ENCODE assay signal across 8 cellular contexts in genomic region chr2:99335911-99336779, GRCh38. TPM values are rescaled to one million over a fixed set of nuclear protein-coding genes. Genes with fewer than 3 reads are reported as not detected.
DNase-seq lines count a peak whose midpoint lies in the region; ATAC-seq and TF ChIP-seq lines count a peak whose summit lies in the region.

A gene with protein sequence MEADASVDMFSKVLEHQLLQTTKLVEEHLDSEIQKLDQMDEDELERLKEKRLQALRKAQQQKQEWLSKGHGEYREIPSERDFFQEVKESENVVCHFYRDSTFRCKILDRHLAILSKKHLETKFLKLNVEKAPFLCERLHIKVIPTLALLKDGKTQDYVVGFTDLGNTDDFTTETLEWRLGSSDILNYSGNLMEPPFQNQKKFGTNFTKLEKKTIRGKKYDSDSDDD (minus strand): TSS chr2:99336333. CDS start chr2:99333210, 3,123 bp downstream.

- peak; percentile 97 to 99 (median 98) for DNase-seq in CD4-positive, CD25-positive, alpha-beta regulatory T cell
- DNase-seq in NCI-H774 (lab: John Stamatoyannopoulos, UW) (peak; percentile 99), right lobe of liver (peak; percentile 97 to 99 (median 99))
- DNase-seq in activated CD4-positive, alpha-beta T cell treated with anti-CD3 and anti-CD28 coated beads, Interleukin-2, amount 50 U/mL, for 4 hours: peak; percentile 96 to 97
- peak; percentile 94 to 98 for DNase-seq in stimulated activated CD4-positive, alpha-beta T cell treated with anti-CD3 and anti-CD28 coated beads, Interleukin-4, amount 100 ng/mL, for 4 hours

- peak within 1 kb of the TSS; percentile 93 for H3K4me3 ChIP-seq in CD4-positive, CD25-positive, alpha-beta regulatory T cell (ENCODE audit: low read depth, low read length)
- H3K4me3 ChIP-seq in duodenal mucosa (ENCODE audit: low read depth in 1 of 2, low read length in 2 of 2) (peak within 1 kb of the TSS; percentile 93 to 94), right lobe of liver (peak within 1 kb of the TSS; percentile 76 to 96 (median 90))

- no peak within 1 kb of the TSS for H3K27ac Mint-ChIP-seq in CD4-positive, CD25-positive, alpha-beta regulatory T cell

- intact Hi-C loops in right lobe of liver (cut with DNase I): no loop called here

- TF ChIP-seq POLR2A in right lobe of liver (IDR thresholded peaks at IDR 0.05): peak; percentile 67

- peak within 1 kb of the TSS; percentile 86 for H3K9ac ChIP-seq in duodenal mucosa (ENCODE audit: low read depth in 1 of 2, low read length in 2 of 2)

- peaks cover 20% of the 10 kb centered on the region for H3K36me3 Mint-ChIP-seq in CD4-positive, CD25-positive, alpha-beta regulatory T cell

- no peaks in the 10 kb centered on the region for H3K9me3 ChIP-seq in CD4-positive, CD25-positive, alpha-beta regulatory T cell (ENCODE audit: control insufficient read depth in 2 of 2, low read length in 2 of 2)
- H3K9me3 ChIP-seq in duodenal mucosa (ENCODE audit: control insufficient read depth in 1 of 2, low read length in 2 of 2) (no peaks in the 10 kb centered on the region), right lobe of liver (no peaks in the 10 kb centered on the region)

- H3K36me3 ChIP-seq in CD4-positive, CD25-positive, alpha-beta regulatory T cell (ENCODE audit: control insufficient read depth, insufficient read depth, low read length): peaks cover 16% of the 10 kb centered on the region
- peaks cover 4 to 18% of the 10 kb centered on the region in 2 donors for H3K36me3 ChIP-seq in duodenal mucosa (ENCODE audit: control insufficient read depth in 1 of 2, insufficient read depth in 2 of 2, low read length in 2 of 2)
- peaks cover 0 to 16% (median 2%) of the 10 kb centered on the region in 4 donors for H3K36me3 ChIP-seq in right lobe of liver

- ATAC-seq in CD4-positive, CD25-positive, alpha-beta regulatory T cell (ENCODE audit: low read depth in 2 of 2): peak; percentile 77 to 82
- ATAC-seq in GM19438 (IDR thresholded peaks at IDR 0.05; ENCODE audit: low read depth, unreplicated experiment): peak; percentile 68
- peak; percentile 63 for ATAC-seq in HG03571 (IDR thresholded peaks at IDR 0.05; ENCODE audit: unreplicated experiment)
- peak; percentile 88 to 92 (median 90) for ATAC-seq in right lobe of liver

- peak within 1 kb of the TSS; percentile 86 for H3K27ac ChIP-seq in CD4-positive, CD25-positive, alpha-beta regulatory T cell (ENCODE audit: insufficient read depth, low read length, poor library complexity, severe bottlenecking)
- H3K27ac ChIP-seq in duodenal mucosa (ENCODE audit: low read depth, low read length): peak within 1 kb of the TSS; percentile 82
- peak within 1 kb of the TSS; percentile 74 to 82 (median 78) for H3K27ac ChIP-seq in right lobe of liver

- H3K4me3 Mint-ChIP-seq in CD4-positive, CD25-positive, alpha-beta regulatory T cell: no peak within 1 kb of the TSS

- H3K4me1 Mint-ChIP-seq in CD4-positive, CD25-positive, alpha-beta regulatory T cell: peaks cover 20 to 42% (median 30%) of the 10 kb centered on the region in 4 donors

- H3K27me3 ChIP-seq in CD4-positive, CD25-positive, alpha-beta regulatory T cell (ENCODE audit: control insufficient read depth, insufficient read depth, low read length): no peaks in the 10 kb centered on the region
- H3K27me3 ChIP-seq in duodenal mucosa (ENCODE audit: control insufficient read depth in 1 of 2, insufficient read depth in 2 of 2, low read length in 2 of 2) (no peaks in the 10 kb centered on the region), right lobe of liver (no peaks in the 10 kb centered on the region)

- H3K9me3 Mint-ChIP-seq in CD4-positive, CD25-positive, alpha-beta regulatory T cell: no peaks in the 10 kb centered on the region

- WGBS in right lobe of liver (ENCODE audit: insufficient coverage, low coverage, low lambda C conversion rate, missing lambda C conversion rate): under 1% methylated on average over 25 of the region's 59 CpGs

- H3K4me1 ChIP-seq in CD4-positive, CD25-positive, alpha-beta regulatory T cell (ENCODE audit: control insufficient read depth, insufficient read depth, low read length, poor library complexity, severe bottlenecking): peaks cover 36% of the 10 kb centered on the region
- H3K4me1 ChIP-seq in duodenal mucosa (ENCODE audit: control insufficient read depth in 1 of 2, insufficient read depth in 2 of 2, low read length in 2 of 2) (peaks cover 14 to 25% of the 10 kb centered on the region in 2 donors), right lobe of liver (peaks cover 0 to 30% (median 12%) of the 10 kb centered on the region in 4 donors)

- no peak for TF ChIP-seq CTCF in right lobe of liver (IDR thresholded peaks at IDR 0.05)

- H3K27me3 Mint-ChIP-seq in CD4-positive, CD25-positive, alpha-beta regulatory T cell: no peaks in the 10 kb centered on the region

RNA-seq across cellular contexts. Expression of the gene that starts here (rescaled TPM):
- total RNA-seq in CD4-positive, CD25-positive, alpha-beta regulatory T cell: 15.1 TPM
- 10 to 100 TPM; 57.6 to 83.6 (median 72.8) TPM for polyA plus RNA-seq in CD4-positive, CD25-positive, alpha-beta regulatory T cell
- total RNA-seq in right lobe of liver: 10 to 100 TPM; 10.9 to 33.1 (median 14.1) TPM

Comparison
In these comparisons a context has a peak if more than half of its experiments do, and no peak if none do; other contexts are left out.
1. Peak in every context shown above with its lines: DNase-seq, ATAC-seq, H3K4me3 ChIP-seq and H3K27ac ChIP-seq.